Comparison of ENCODE assay signal across 1 cellular context in genomic region chr16:68790130-68790761, GRCh38.
TF ChIP-seq lines count a peak whose summit lies in the region.

No MANE protein-coding gene starts in this region.

TF ChIP-seq in H1, 55 proteins besides CTCF, POLR2A, EP300 and RAD21 (continued from another document):
- TF ChIP-seq CHD7 (IDR thresholded peaks at IDR 0.05; ENCODE audit: insufficient replicate concordance, low read length) (no peak), CHD2 (IDR thresholded peaks at IDR 0.05; ENCODE audit: low read length) (no peak), RFX5 (IDR thresholded peaks at IDR 0.05; ENCODE audit: borderline replicate concordance, low read depth, low read length) (no peak), GABPA (IDR thresholded peaks at IDR 0.05; ENCODE audit: borderline replicate concordance, insufficient read depth, low read length) (peak; percentile 38; the same call in 1 of the 2 replicates), ASH2L (IDR thresholded peaks at IDR 0.05; ENCODE audit: low read length) (peak; percentile 44)
